8 cellular contexts compared by ENCODE assay signal in genomic region chr9:37037137-37037743, GRCh38. TPM values are rescaled to one million over a fixed set of nuclear protein-coding genes. Genes with fewer than 3 reads are reported as not detected.
DNase-seq lines count a peak whose midpoint lies in the region; ATAC-seq and TF ChIP-seq lines count a peak whose summit lies in the region.

No MANE protein-coding gene starts in this region.

- H3K36me3 Mint-ChIP-seq in WTC11 = no peaks in the 10 kb centered on the region

- peaks cover 98% of the 10 kb centered on the region for H3K27me3 Mint-ChIP-seq in WTC11 (ENCODE audit: low read depth)

- DNase-seq in AG10803 (ENCODE audit: low read depth) (no peak), WTC11 (ENCODE audit: low spot score) (no peak), left ventricle myocardium inferior (no peak), sciatic nerve (ENCODE audit: low spot score) (no peak), ACHN (no peak)
- DNase-seq in activated CD4-positive, alpha-beta T cell treated with anti-CD3 and anti-CD28 coated beads for 1 hour = no peak
- no peak for DNase-seq in stimulated activated CD4-positive, alpha-beta T cell treated with anti-CD3 and anti-CD28 coated beads, Interleukin-4, amount 100 ng/mL, for 24 hours

- TF ChIP-seq CTCF in AG10803 (conservative IDR thresholded peaks at IDR 0.05; ENCODE audit: low read length) (no peak), WTC11 (IDR thresholded peaks at IDR 0.05) (no peak), left ventricle myocardium inferior (IDR thresholded peaks at IDR 0.05; ENCODE audit: borderline replicate concordance) (no peak)

- no peak overlapping the region for H3K27ac ChIP-seq in left ventricle myocardium inferior (replicated peaks)

- no peaks in the 10 kb centered on the region for H3K9me3 Mint-ChIP-seq in WTC11

- in situ Hi-C loops in ACHN (cut with HindIII; ENCODE audit: low pct_ligation_motif_present, low pct_unique_long_range_greater_than_20kb, low sequenced_read_pairs) = no loop called here

- H3K36me3 ChIP-seq in left ventricle myocardium inferior = no peaks in the 10 kb centered on the region

- peaks cover 100% of the 10 kb centered on the region for H3K27me3 ChIP-seq in left ventricle myocardium inferior (ENCODE audit: low read depth)

- POLR2A ChIA-PET in WTC11 (lab: Charles Lee) = interaction anchor here (0.6 to 1.4 kb wide), 3 partner anchors 8 to 1278 kb away, joined by 3 to 8 read pairs (median 3); no protein-coding TSS in a partner anchor

- peaks cover 50% of the 10 kb centered on the region for H3K4me1 Mint-ChIP-seq in WTC11

- CTCF ChIA-PET in WTC11 (lab: Charles Lee) = interaction anchor here (1.0 to 4.6 kb wide), 8 partner anchors 9 to 374 kb away, joined by 4 to 15 read pairs (median 5); partner anchors contain the start of gene ZCCHC7

- H3K9me3 ChIP-seq in left ventricle myocardium inferior (replicated peaks) = no peaks in the 10 kb centered on the region

- H3K4me1 ChIP-seq in left ventricle myocardium inferior = peaks cover 46% of the 10 kb centered on the region

- no peak overlapping the region for H3K27ac Mint-ChIP-seq in WTC11

- ATAC-seq in GM21723 (IDR thresholded peaks at IDR 0.05; ENCODE audit: unreplicated experiment) (peak; percentile 12), WTC11 (peak; percentile 22), sciatic nerve (peak; percentile 40)

- peak overlapping the region; percentile 58 for H3K4me3 ChIP-seq in AG10803 (ENCODE audit: low read length)
- peak overlapping the region; percentile 68 for H3K4me3 ChIP-seq in left ventricle myocardium inferior

- intact Hi-C loops in left ventricle myocardium inferior (cut with micrococcal nuclease) = no loop called here
- intact Hi-C loops in sciatic nerve (cut with DNase I) = no loop called here

- peak overlapping the region; percentile 74 for H3K4me3 Mint-ChIP-seq in WTC11

TF ChIP-seq in WTC11, 78 proteins besides CTCF, POLR2A, EP300 and RAD21:
- peak; percentile 1; the same call in 1 of the 2 replicates for TF ChIP-seq TP53 (CRISPR knock-in tag; IDR thresholded peaks at IDR 0.05)
- TF ChIP-seq E2F4 (CRISPR knock-in tag; IDR thresholded peaks at IDR 0.05; ENCODE audit: borderline replicate concordance, low read depth) = no peak

RNA-seq across cellular contexts. Expression of gene PAX5, which starts 3.2 kb away (rescaled TPM):
- total RNA-seq in WTC11 (2021) (3.5 to 6.6 TPM (median 4.4 TPM) in 3 replicates), left ventricle myocardium inferior (not detected), sciatic nerve (1.2 TPM)
